Comparison of ENCODE assay signal across 13 cellular contexts in the genomic region with DNA sequence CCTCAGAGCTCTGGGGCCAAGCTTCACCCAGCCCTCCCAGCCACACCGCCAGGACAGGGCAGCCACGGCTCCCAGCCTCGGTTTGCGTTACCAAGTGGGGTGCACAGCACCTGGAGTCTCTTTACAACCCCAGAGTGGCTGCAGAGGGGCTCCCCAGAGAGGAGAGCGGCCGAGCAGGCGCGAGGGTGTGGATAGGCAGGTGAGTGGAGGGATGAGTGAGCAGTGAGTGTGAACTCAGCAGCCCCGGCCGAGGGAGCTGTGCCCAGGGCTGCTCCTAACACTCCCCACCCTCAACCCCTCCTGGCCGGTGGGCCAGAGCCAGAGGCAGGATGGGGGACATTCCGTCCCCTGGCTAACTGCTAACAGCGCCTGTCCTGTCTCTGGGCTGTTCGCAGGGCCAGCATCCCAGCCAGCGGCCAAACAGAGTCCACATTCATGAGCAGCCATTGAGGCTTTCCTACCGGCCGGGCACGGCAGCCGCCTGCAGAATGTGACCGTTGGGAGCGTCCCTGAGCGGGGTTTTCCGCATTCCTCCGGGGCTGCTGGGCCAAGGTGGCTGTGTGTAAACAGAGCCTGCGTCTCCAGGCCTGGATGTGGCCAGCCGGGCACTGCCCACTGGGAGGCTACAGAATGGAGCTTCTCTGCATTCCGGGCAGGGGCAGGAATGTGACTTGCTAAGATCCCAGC. TPM values are rescaled to one million over a fixed set of nuclear protein-coding genes. Genes with fewer than 3 reads are reported as not detected.
DNase-seq lines count a peak whose midpoint lies in the region; ATAC-seq and TF ChIP-seq lines count a peak whose summit lies in the region.
"Had no signal": no experiment of that assay in that cellular context is flagged by ENCODE, and none has a peak within 500 bp of the region (broad histone marks: within the 10 kb centered on the region; RNA-seq: fewer than 3 reads in every experiment).

No MANE protein-coding gene starts in this region.

- H3K36me3 Mint-ChIP-seq in glutamatergic neuron (ENCODE audit: unreplicated experiment) = no peaks in the 10 kb centered on the region
- no peaks in the 10 kb centered on the region for H3K36me3 Mint-ChIP-seq in neural progenitor cell

- H3K4me1 ChIP-seq in RWPE2 (ENCODE audit: insufficient read depth, poor library complexity, severe bottlenecking) (no peaks in the 10 kb centered on the region), neural progenitor cell (no peaks in the 10 kb centered on the region)

- no peaks in the 10 kb centered on the region for H3K79me2 ChIP-seq in neural progenitor cell (ENCODE audit: low read depth)

- H4K20me1 ChIP-seq in neural progenitor cell (ENCODE audit: low read depth) = peaks cover 4% of the 10 kb centered on the region

- H3K27ac ChIP-seq in RWPE2 (ENCODE audit: poor library complexity, severe bottlenecking) = no peak overlapping the region
- H3K27ac ChIP-seq in neural progenitor cell = no peak overlapping the region
- H3K27ac ChIP-seq: neutrophil had no signal

- no peak overlapping the region for H3K4me3 Mint-ChIP-seq in glutamatergic neuron (ENCODE audit: unreplicated experiment)
- no peak overlapping the region for H3K4me3 Mint-ChIP-seq in neural progenitor cell

- H3K9me3 Mint-ChIP-seq in glutamatergic neuron (ENCODE audit: unreplicated experiment) (peaks cover 8% of the 10 kb centered on the region), neural progenitor cell (no peaks in the 10 kb centered on the region)

- peaks cover 7% of the 10 kb centered on the region for H3K4me1 Mint-ChIP-seq in glutamatergic neuron (ENCODE audit: low read depth, unreplicated experiment)
- peaks cover 7% of the 10 kb centered on the region for H3K4me1 Mint-ChIP-seq in neural progenitor cell

- ATAC-seq in RWPE2 (ENCODE audit: low read depth) = peak; percentile 59
- ATAC-seq: HCT116 had no signal

- no peaks in the 10 kb centered on the region for H3K9me3 ChIP-seq in RWPE2 (ENCODE audit: severe bottlenecking)
- H3K9me3 ChIP-seq in neural progenitor cell (ENCODE audit: low read depth) = no peaks in the 10 kb centered on the region
- H3K9me3 ChIP-seq: neutrophil had no signal

- H2AFZ ChIP-seq in neural progenitor cell (replicated peaks) = no peak overlapping the region

- H3K4me3 ChIP-seq in RWPE2 (ENCODE audit: severe bottlenecking) (no peak overlapping the region), neural progenitor cell (no peak overlapping the region)

- H3K36me3 ChIP-seq in RWPE2 (ENCODE audit: low read depth) (no peaks in the 10 kb centered on the region), neural progenitor cell (no peaks in the 10 kb centered on the region)
- H3K36me3 ChIP-seq: neutrophil had no signal

- no peak overlapping the region for H3K4me2 ChIP-seq in neural progenitor cell

- in situ Hi-C loops in ACHN (cut with HindIII; ENCODE audit: low pct_ligation_motif_present, low pct_unique_long_range_greater_than_20kb, low sequenced_read_pairs) = no loop called here

- H3K27me3 Mint-ChIP-seq in glutamatergic neuron (ENCODE audit: unreplicated experiment) (peaks cover 18% of the 10 kb centered on the region), neural progenitor cell (ENCODE audit: insufficient read depth, low read depth) (peaks cover 24% of the 10 kb centered on the region)

- no peak overlapping the region for H3K9ac ChIP-seq in neural progenitor cell

- H3K27me3 ChIP-seq in RWPE2 (ENCODE audit: insufficient read depth, poor library complexity, severe bottlenecking) (peaks cover 16% of the 10 kb centered on the region), neural progenitor cell (peaks cover 40% of the 10 kb centered on the region)

- no peak overlapping the region for H3K27ac Mint-ChIP-seq in glutamatergic neuron (ENCODE audit: unreplicated experiment)
- no peak overlapping the region for H3K27ac Mint-ChIP-seq in neural progenitor cell

- no peaks in the 10 kb centered on the region for H3F3A ChIP-seq in neural progenitor cell (ENCODE audit: low read depth)

- DNase-seq in ACHN (peak; percentile 67), RWPE2 (ENCODE audit: low spot score) (no peak), glutamatergic neuron (peak; percentile 9), neural progenitor cell (ENCODE audit: low spot score) (peak; percentile 22), DMS114 treated with DMSO at 0.1 percent for 48 hours (lab: John Stamatoyannopoulos, UW; ENCODE audit: unreplicated experiment) (no peak), NK-92 (lab: John Stamatoyannopoulos, UW; ENCODE audit: unreplicated experiment) (no peak), NCI-H1930 (lab: John Stamatoyannopoulos, UW) (no peak), hepatic stellate cell (ENCODE audit: low spot score) (no peak)
- DNase-seq: activated effector memory CD4-positive, alpha-beta T cell treated with Interleukin-2 at 50 U/mL for 16 hours; NCI-H510A treated with DMSO at 0.1 percent for 48 hours; stimulated activated CD8-positive, alpha-beta memory T cell treated with anti-CD3 and anti-CD28 coated beads, Interleukin-4, amount 100 ng/mL, for 48 hours had no signal

- TF ChIP-seq CTCF in RWPE2 (IDR thresholded peaks at IDR 0.05; ENCODE audit: poor library complexity, severe bottlenecking) = no peak
- no peak for TF ChIP-seq CTCF in glutamatergic neuron (IDR thresholded peaks at IDR 0.05; ENCODE audit: partially characterized antibody, unreplicated experiment)
- no peak for TF ChIP-seq CTCF in neural progenitor cell (IDR thresholded peaks at IDR 0.05)

RNA-seq across cellular contexts. Expression of gene ZNF469, which starts 5.3 kb away (rescaled TPM):
- total RNA-seq in glutamatergic neuron (ENCODE audit: unreplicated experiment) = 0.56 TPM
- total RNA-seq in neural progenitor cell (ENCODE audit: low replicate concordance) = 0.02 and 0.03 TPM in 2 replicates

Comparison
In these comparisons a context has a peak if more than half of its experiments do, and no peak if none do; other contexts are left out.
1. DNase-seq: peak in ACHN (single experiment), glutamatergic neuron (single experiment) and neural progenitor cell (single experiment); none in RWPE2 (single experiment), DMS114 treated with DMSO at 0.1 percent for 48 hours (single experiment), NK-92 (single experiment), NCI-H1930 (0 of 2) and hepatic stellate cell (single experiment).